In genomic region chr4:36414248-36414647, GRCh38 we compare ENCODE assay signal across 12 cellular contexts.
DNase-seq lines count a peak whose midpoint lies in the region; ATAC-seq, FAIRE-seq and TF ChIP-seq lines count a peak whose summit lies in the region.
"Had no signal": no experiment of that assay in that cellular context is flagged by ENCODE, and none has a peak within 500 bp of the region (broad histone marks: within the 10 kb centered on the region; RNA-seq: fewer than 3 reads in every experiment).

No MANE protein-coding gene starts in this region.

- H4K20me1 ChIP-seq in GM12878 (ENCODE audit: control insufficient read depth, insufficient read depth) = no peaks in the 10 kb centered on the region

- TF ChIP-seq EP300 in GM12878 (IDR thresholded peaks at IDR 0.05; ENCODE audit: borderline replicate concordance in 1 of 2, control insufficient read depth in 1 of 2, low read depth in 2 of 2, low read length in 2 of 2) = no peak

- peaks cover 33% of the 10 kb centered on the region for H3K27me3 Mint-ChIP-seq in activated T-helper 2 cell treated with anti-CD3 and anti-CD28 coated beads, Interferon-gamma antibody, Interleukin-2, Interleukin-4, amounts not matched to agents 10 μg/mL and 5 μg/mL and 100 μg/mL, durations not matched to agents 14 hours and 24 hours and 36 hours (ENCODE audit: low read depth)

- TF ChIP-seq RAD21 in GM12878 (IDR thresholded peaks at IDR 0.05; ENCODE audit: insufficient read depth, low read depth, low read length) = peak; percentile 79

- H3K4me1 ChIP-seq in GM12878 (ENCODE audit: control insufficient read depth, insufficient read depth, low read length) = no peaks in the 10 kb centered on the region
- H3K4me1 ChIP-seq: thyroid gland had no signal

- no peak overlapping the region for H3K27ac Mint-ChIP-seq in activated T-helper 2 cell treated with anti-CD3 and anti-CD28 coated beads, Interferon-gamma antibody, Interleukin-2, Interleukin-4, amounts not matched to agents 10 μg/mL and 5 μg/mL and 100 μg/mL, durations not matched to agents 14 hours and 24 hours and 36 hours
- H3K27ac Mint-ChIP-seq: activated CD4-positive, alpha-beta T cell treated with anti-CD3 and anti-CD28 coated beads, Interleukin-2, amount 10 ng/mL, durations not matched to agents 7 days and 5 days; naive B cell had no signal

- DNase-seq in NCI-H1417 (lab: John Stamatoyannopoulos, UW) (peak in 2 of 3 experiments; percentile 5 to 57), NCI-H1417 treated with DMSO at 0.1 percent for 48 hours (lab: John Stamatoyannopoulos, UW) (no peak), LoVo (ENCODE audit: low spot score) (peak; percentile 9), GM12878 (ENCODE audit: low read depth, low spot score) (no peak), renal cortical epithelial cell (ENCODE audit: low read depth) (peak; percentile 4), coronary artery (ENCODE audit: low spot score) (no peak), brain microvascular endothelial cell (no peak)
- no peak for DNase-seq in activated T-helper 2 cell treated with anti-CD3 and anti-CD28 coated beads, Interferon-gamma antibody, Interleukin-2, Interleukin-4, amounts not matched to agents 10 μg/mL and 5 μg/mL and 100 μg/mL, durations not matched to agents 14 hours and 24 hours and 36 hours (ENCODE audit: low spot score)
- DNase-seq: activated CD4-positive, alpha-beta T cell treated with anti-CD3 and anti-CD28 coated beads, Interleukin-2, amount 10 ng/mL, durations not matched to agents 7 days and 5 days; naive B cell; stimulated activated CD4-positive, alpha-beta T cell treated with anti-CD3 and anti-CD28 coated beads, Interleukin-4, amount 100 ng/mL, for 1 hour; thyroid gland had no signal

- H3K4me3 ChIP-seq in GM12878 (no peak overlapping the region), coronary artery (no peak overlapping the region), brain microvascular endothelial cell (ENCODE audit: low read depth, low read length) (no peak overlapping the region)
- H3K4me3 ChIP-seq: thyroid gland had no signal

- 13% methylated on average over 3 of the region's 3 CpGs for WGBS in GM12878 (ENCODE audit: insufficient coverage, insufficient replicate concordance, low lambda C conversion rate, missing lambda C conversion rate)

- H3K9me3 Mint-ChIP-seq in activated T-helper 2 cell treated with anti-CD3 and anti-CD28 coated beads, Interferon-gamma antibody, Interleukin-2, Interleukin-4, amounts not matched to agents 10 μg/mL and 5 μg/mL and 100 μg/mL, durations not matched to agents 14 hours and 24 hours and 36 hours = no peaks in the 10 kb centered on the region

- POLR2A ChIA-PET in GM12878 (lab: Charles Lee) = no interaction called here

- no peaks in the 10 kb centered on the region for H3K36me3 Mint-ChIP-seq in activated T-helper 2 cell treated with anti-CD3 and anti-CD28 coated beads, Interferon-gamma antibody, Interleukin-2, Interleukin-4, amounts not matched to agents 10 μg/mL and 5 μg/mL and 100 μg/mL, durations not matched to agents 14 hours and 24 hours and 36 hours (ENCODE audit: low read depth)
- H3K36me3 Mint-ChIP-seq: naive B cell had no signal

- in situ Hi-C loops in GM12878 (cut with MboI) (no loop called here), brain microvascular endothelial cell (cut with HindIII; ENCODE audit: low pct_ligation_motif_present, low sequenced_read_pairs) (no loop called here)

- no peak overlapping the region for H3K27ac ChIP-seq in GM12878 (ENCODE audit: control insufficient read depth, insufficient read depth)
- no peak overlapping the region for H3K27ac ChIP-seq in coronary artery
- no peak overlapping the region for H3K27ac ChIP-seq in brain microvascular endothelial cell
- H3K27ac ChIP-seq: thyroid gland had no signal

- no peaks in the 10 kb centered on the region for H3K9me3 ChIP-seq in GM12878 (replicated peaks; ENCODE audit: control insufficient read depth, insufficient read depth, low read length)
- H3K9me3 ChIP-seq: thyroid gland had no signal

- RAD21 ChIA-PET in GM12878 (lab: Charles Lee; ENCODE audit: unreplicated experiment) = interaction anchor here (0.7 to 2.0 kb wide), 16 partner anchors 15 to 986 kb away, joined by 3 to 10 read pairs (median 3); no protein-coding TSS in a partner anchor

- SMC1A ChIA-PET in GM12878 (lab: Charles Lee; ENCODE audit: uncharacterized antibody, unreplicated experiment) = interaction anchor here (1.0 to 2.9 kb wide), 18 partner anchors 8 to 976 kb away, joined by 3 to 20 read pairs (median 4); no protein-coding TSS in a partner anchor

- H3K4me1 Mint-ChIP-seq in activated T-helper 2 cell treated with anti-CD3 and anti-CD28 coated beads, Interferon-gamma antibody, Interleukin-2, Interleukin-4, amounts not matched to agents 10 μg/mL and 5 μg/mL and 100 μg/mL, durations not matched to agents 14 hours and 24 hours and 36 hours (ENCODE audit: low read depth) = no peaks in the 10 kb centered on the region
- H3K4me1 Mint-ChIP-seq: activated CD4-positive, alpha-beta T cell treated with anti-CD3 and anti-CD28 coated beads, Interleukin-2, amount 10 ng/mL, durations not matched to agents 7 days and 5 days; naive B cell had no signal

- no peak for TF ChIP-seq POLR2A in GM12878 (IDR thresholded peaks at IDR 0.05; ENCODE audit: low read depth, low read length)

- H3K79me2 ChIP-seq in GM12878 (ENCODE audit: control insufficient read depth, insufficient read depth, low read length) = no peaks in the 10 kb centered on the region

- no peak overlapping the region for H3K4me3 Mint-ChIP-seq in activated T-helper 2 cell treated with anti-CD3 and anti-CD28 coated beads, Interferon-gamma antibody, Interleukin-2, Interleukin-4, amounts not matched to agents 10 μg/mL and 5 μg/mL and 100 μg/mL, durations not matched to agents 14 hours and 24 hours and 36 hours (ENCODE audit: low read depth)
- H3K4me3 Mint-ChIP-seq: activated CD4-positive, alpha-beta T cell treated with anti-CD3 and anti-CD28 coated beads, Interleukin-2, amount 10 ng/mL, durations not matched to agents 7 days and 5 days; naive B cell had no signal

- TF ChIP-seq CTCF in GM12878 (IDR thresholded peaks at IDR 0.05 in 2 of 3, conservative IDR thresholded peaks at IDR 0.05 in 1 of 3; ENCODE audit: control insufficient read depth in 2 of 3, extremely low read depth in 1 of 3, insufficient read depth in 1 of 3, low read depth in 3 of 3, low read length in 3 of 3) (peak; percentile 30 to 56 (median 34); a peak in 4 of 6 replicates), coronary artery (IDR thresholded peaks at IDR 0.05) (no peak), brain microvascular endothelial cell (IDR thresholded peaks at IDR 0.05; ENCODE audit: low read depth, low read length, missing control alignments) (no peak)

- no peak overlapping the region for H2AFZ ChIP-seq in GM12878 (ENCODE audit: control insufficient read depth, low read depth, low read length)

- intact Hi-C loops in GM12878 (cut with micrococcal nuclease; ENCODE audit: unreplicated experiment) = loop anchor here (1.0 to 10.0 kb wide), 3 partner anchors 521 to 976 kb away; partner anchors contain the start of gene NWD2
- intact Hi-C loops in activated T-helper 2 cell treated with anti-CD3 and anti-CD28 coated beads, Interferon-gamma antibody, Interleukin-2, Interleukin-4, amounts not matched to agents 10 μg/mL and 5 μg/mL and 100 μg/mL, durations not matched to agents 14 hours and 24 hours and 36 hours (cut with micrococcal nuclease) = no loop called here

- BruUV-seq in GM12878 (replicated peaks; lab: Mats Ljungman, UMichigan) = no TSS peak

- ATAC-seq in GM12878 = peak; percentile 61

- H3K27me3 ChIP-seq in GM12878 (replicated peaks in 1 of 2; ENCODE audit: control insufficient read depth in 2 of 2, insufficient read depth in 2 of 2, low read length in 1 of 2) = no peaks in the 10 kb centered on the region
- H3K27me3 ChIP-seq in brain microvascular endothelial cell (replicated peaks) = no peaks in the 10 kb centered on the region
- H3K27me3 ChIP-seq: thyroid gland had no signal

- CTCF ChIA-PET in GM12878 (lab: Yijun Ruan, JAX) = interaction anchor here (0.6 to 4.4 kb wide), 28 partner anchors 8 to 1853 kb away, joined by 3 to 28 read pairs (median 3); no protein-coding TSS in a partner anchor

- H3K4me2 ChIP-seq in GM12878 (ENCODE audit: control insufficient read depth, insufficient read depth) = no peak overlapping the region

- no peak overlapping the region for H3K9ac ChIP-seq in GM12878 (ENCODE audit: control insufficient read depth, insufficient read depth, low read length)

- FAIRE-seq in GM12878 (lab: Jason Lieb, UNC) = peak; percentile 72

- no peaks in the 10 kb centered on the region for H3K36me3 ChIP-seq in GM12878 (ENCODE audit: control insufficient read depth in 2 of 2, insufficient read depth in 2 of 2, low read length in 1 of 2)
- no peaks in the 10 kb centered on the region for H3K36me3 ChIP-seq in brain microvascular endothelial cell (replicated peaks)
- H3K36me3 ChIP-seq: thyroid gland had no signal

TF ChIP-seq in GM12878, 131 proteins besides CTCF, POLR2A, EP300 and RAD21:
- TF ChIP-seq CREB1 (IDR thresholded peaks at IDR 0.05; ENCODE audit: low read depth) (no peak), IRF4 (IDR thresholded peaks at IDR 0.05; ENCODE audit: low read depth, low read length) (no peak), FOXM1 (IDR thresholded peaks at IDR 0.05; ENCODE audit: low read depth, low read length) (0 out of 2 replicates have a peak, but pooled peaks have one; percentile 20), SMC3 (IDR thresholded peaks at IDR 0.05; ENCODE audit: borderline replicate concordance, low read length) (peak; percentile 77; the same call in 1 of the 2 replicates), ZNF622 (IDR thresholded peaks at IDR 0.05) (no peak), SUPT20H (IDR thresholded peaks at IDR 0.05; ENCODE audit: borderline replicate concordance, control insufficient read depth, low read depth, low read length) (no peak), NFIC (IDR thresholded peaks at IDR 0.05; ENCODE audit: low read depth, low read length) (no peak)

Comparison
In these comparisons a context has a peak if more than half of its experiments do, and no peak if none do; other contexts are left out.
1. DNase-seq: peak in NCI-H1417 (2 of 3), LoVo (single experiment) and renal cortical epithelial cell (single experiment); none in NCI-H1417 treated with DMSO at 0.1 percent for 48 hours (single experiment), GM12878 (single experiment), coronary artery (single experiment), activated T-helper 2 cell treated with anti-CD3 and anti-CD28 coated beads, Interferon-gamma antibody, Interleukin-2, Interleukin-4, amounts not matched to agents 10 μg/mL and 5 μg/mL and 100 μg/mL, durations not matched to agents 14 hours and 24 hours and 36 hours (single experiment) and brain microvascular endothelial cell (single experiment).
2. CTCF ChIP-seq: peak in GM12878 (3 of 3); none in coronary artery (single experiment) and brain microvascular endothelial cell (single experiment).